Comparison of ENCODE assay signal across 14 cellular contexts in genomic region chr3:171204942-171205341, GRCh38.
"Had no signal": no experiment of that assay in that cellular context is flagged by ENCODE, and none has a peak within 500 bp of the region (broad histone marks: within the 10 kb centered on the region; RNA-seq: fewer than 3 reads in every experiment).

No MANE protein-coding gene starts in this region.

- H3K27ac Mint-ChIP-seq: activated CD4-positive, alpha-beta memory T cell treated with anti-CD3 and anti-CD28 coated beads, Interleukin-2, amount 10 ng/mL, durations not matched to agents 7 days and 5 days; activated CD8-positive, alpha-beta memory T cell treated with anti-CD3 and anti-CD28 coated beads, Interleukin-2, amount 10 ng/mL, durations not matched to agents 7 days and 5 days; activated naive CD8-positive, alpha-beta T cell; nephron; T-helper 2 cell treated with Interferon-gamma antibody and Interleukin-4, amounts not matched to agents 5 μg/mL and 100 μg/mL, for 36 hours had no signal

- H3K9me3 Mint-ChIP-seq: activated CD4-positive, alpha-beta memory T cell treated with anti-CD3 and anti-CD28 coated beads, Interleukin-2, amount 10 ng/mL, durations not matched to agents 7 days and 5 days; immature natural killer cell; nephron; T-helper 2 cell treated with Interferon-gamma antibody and Interleukin-4, amounts not matched to agents 5 μg/mL and 100 μg/mL, for 36 hours had no signal

- H3K27me3 ChIP-seq: cardiac muscle cell, tibial nerve, vagina had no signal

- H3K36me3 ChIP-seq: cardiac muscle cell, tibial nerve, vagina had no signal

- H3K27ac ChIP-seq: tibial nerve, vagina had no signal

- H3K27me3 Mint-ChIP-seq: activated CD4-positive, alpha-beta memory T cell treated with anti-CD3 and anti-CD28 coated beads, Interleukin-2, amount 10 ng/mL, durations not matched to agents 7 days and 5 days; activated CD8-positive, alpha-beta memory T cell treated with anti-CD3 and anti-CD28 coated beads, Interleukin-2, amount 10 ng/mL, durations not matched to agents 7 days and 5 days; activated naive CD8-positive, alpha-beta T cell had no signal

- H3K9me3 ChIP-seq: vagina had no signal

- H3K4me3 Mint-ChIP-seq: activated CD4-positive, alpha-beta memory T cell treated with anti-CD3 and anti-CD28 coated beads, Interleukin-2, amount 10 ng/mL, durations not matched to agents 7 days and 5 days; activated CD8-positive, alpha-beta memory T cell treated with anti-CD3 and anti-CD28 coated beads, Interleukin-2, amount 10 ng/mL, durations not matched to agents 7 days and 5 days; activated naive CD8-positive, alpha-beta T cell; immature natural killer cell; nephron; T-helper 2 cell treated with Interferon-gamma antibody and Interleukin-4, amounts not matched to agents 5 μg/mL and 100 μg/mL, for 36 hours had no signal

- DNase-seq: activated CD4-positive, alpha-beta memory T cell treated with anti-CD3 and anti-CD28 coated beads, Interleukin-2, amount 10 ng/mL, durations not matched to agents 7 days and 5 days; activated CD4-positive, alpha-beta T cell treated with anti-CD3 and anti-CD28 coated beads for 48 hours; activated CD4-positive, CD25-positive, alpha-beta regulatory T cell; activated CD8-positive, alpha-beta memory T cell treated with anti-CD3 and anti-CD28 coated beads, Interleukin-2, amount 10 ng/mL, durations not matched to agents 7 days and 5 days; immature natural killer cell; occipital lobe; stimulated activated naive CD8-positive, alpha-beta T cell treated with anti-CD3 and anti-CD28 coated beads, Interleukin-15, Interleukin-2, amounts not matched to agents 100 U/mL and 50 U/mL, for 24 hours; substantia nigra had no signal

- H3K4me3 ChIP-seq: cardiac muscle cell, tibial nerve, vagina had no signal

- H3K4me1 ChIP-seq: tibial nerve, vagina had no signal

- ATAC-seq: activated CD8-positive, alpha-beta memory T cell treated with anti-CD3 and anti-CD28 coated beads, Interleukin-2, amount 10 ng/mL, durations not matched to agents 7 days and 5 days; stimulated activated naive CD8-positive, alpha-beta T cell treated with anti-CD3 and anti-CD28 coated beads, Interleukin-15, Interleukin-2, amounts not matched to agents 100 U/mL and 50 U/mL, for 24 hours had no signal
